In the genomic region with DNA sequence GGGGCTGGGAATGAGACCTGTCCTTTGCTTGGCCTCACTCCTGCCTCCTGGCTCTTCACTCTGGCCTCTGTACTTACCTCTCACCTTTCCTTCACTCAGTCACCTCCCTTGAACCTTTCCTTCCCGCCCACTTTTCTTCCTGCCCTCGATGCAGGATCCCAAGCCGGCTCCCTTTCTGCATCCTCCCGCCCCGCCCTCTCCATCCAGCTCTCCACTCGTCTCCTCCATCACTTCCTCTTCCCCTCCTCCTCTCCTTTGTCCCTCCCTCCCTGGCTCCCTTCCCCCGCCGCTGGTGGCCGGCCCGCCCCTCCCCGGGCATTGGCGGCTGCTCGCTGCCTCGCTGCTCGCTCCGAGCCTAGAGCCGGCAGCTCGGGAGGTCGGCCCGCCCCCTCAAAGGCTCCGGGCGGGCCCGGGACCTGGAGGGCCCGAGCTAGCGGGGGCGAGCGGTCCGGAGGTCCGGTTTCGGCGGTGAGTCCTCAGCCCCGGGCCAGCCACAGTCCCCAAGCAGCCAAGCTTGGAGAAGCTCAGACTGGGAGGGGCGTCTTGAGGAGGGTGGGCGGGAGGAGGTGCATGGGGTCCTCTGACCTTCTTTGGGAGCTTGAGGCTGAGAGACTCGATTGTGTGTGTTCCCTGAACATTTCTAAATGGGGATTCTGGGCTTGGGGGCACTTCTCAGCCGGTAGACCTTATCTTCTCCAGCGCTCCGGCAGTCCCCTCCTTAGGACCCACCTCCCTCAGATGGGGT, we compare ENCODE assay signal across 8 cellular contexts. TPM values are rescaled to one million over a fixed set of nuclear protein-coding genes. Genes with fewer than 3 reads are reported as not detected.
DNase-seq lines count a peak whose midpoint lies in the region; ATAC-seq lines count a peak whose summit lies in the region.

No MANE protein-coding gene starts in this region.

- no peaks in the 10 kb centered on the region for H3K9me3 Mint-ChIP-seq in CD8-positive, alpha-beta memory T cell

- H3K4me3 ChIP-seq in CD8-positive, alpha-beta memory T cell (ENCODE audit: low read length), result no peak overlapping the region

- CTCF ChIA-PET in CD8-positive, alpha-beta memory T cell (lab: Charles Lee), result interaction anchor here (1.0 to 2.6 kb wide), 4 partner anchors 9 to 38 kb away, joined by 3 to 7 read pairs (median 5); no protein-coding TSS in a partner anchor

- intact Hi-C loops in cardiac septum (cut with DNase I), result no loop called here

- H3K9me3 ChIP-seq in CD8-positive, alpha-beta memory T cell (ENCODE audit: low read length), result no peaks in the 10 kb centered on the region

- peaks cover 11 to 18% of the 10 kb centered on the region in 2 donors for H3K27me3 Mint-ChIP-seq in CD8-positive, alpha-beta memory T cell

- POLR2A ChIA-PET in CD8-positive, alpha-beta memory T cell (lab: Charles Lee), result interaction anchor here (0.7 kb wide), 1 partner anchor 10 kb away, joined by 3 read pairs; no protein-coding TSS in a partner anchor

- DNase-seq in CD8-positive, alpha-beta memory T cell, result peak in 1 of 5 donors; percentile 11
- DNase-seq in KBM-7, result peak; percentile 72
- peak; percentile 93 for DNase-seq in OCI-M1 (lab: John Stamatoyannopoulos, UW)
- DNase-seq in amygdala (lab: John Stamatoyannopoulos, UW), result peak in 53 of 56 donors; percentile 38 to 92 (median 81)
- peak; percentile 94 for DNase-seq in cardiac septum (ENCODE audit: low spot score)
- peak; percentile 80 for DNase-seq in occipital lobe (lab: John Stamatoyannopoulos, UW)

- H3K4me1 ChIP-seq in CD8-positive, alpha-beta memory T cell (ENCODE audit: insufficient read depth, low read length), result peaks cover 8% of the 10 kb centered on the region

- peaks cover 0 to 3% (median 2%) of the 10 kb centered on the region in 3 donors for H3K36me3 Mint-ChIP-seq in CD8-positive, alpha-beta memory T cell

- peak overlapping the region in 6 of 7 donors; percentile 26 to 84 (median 68) for H3K4me3 Mint-ChIP-seq in CD8-positive, alpha-beta memory T cell

- in situ Hi-C loops in KBM-7 (cut with MboI; ENCODE audit: low pct_unique_long_range_greater_than_20kb, low sequenced_read_pairs), result no loop called here

- no peaks in the 10 kb centered on the region for H3K36me3 ChIP-seq in CD8-positive, alpha-beta memory T cell (ENCODE audit: insufficient read depth, low read length)

- peak overlapping the region in 2 of 8 donors; percentile 32 to 83 for H3K27ac Mint-ChIP-seq in CD8-positive, alpha-beta memory T cell

- ATAC-seq in GM19452 (IDR thresholded peaks at IDR 0.05; ENCODE audit: unreplicated experiment), result no peak
- no peak for ATAC-seq in HG02588 (IDR thresholded peaks at IDR 0.05; ENCODE audit: unreplicated experiment)

- H3K4me1 Mint-ChIP-seq in CD8-positive, alpha-beta memory T cell, result peaks cover 8 to 14% (median 13%) of the 10 kb centered on the region in 3 donors

- H3K27me3 ChIP-seq in CD8-positive, alpha-beta memory T cell (ENCODE audit: insufficient read depth, low read length, poor library complexity, severe bottlenecking), result peaks cover 5% of the 10 kb centered on the region

- H3K27ac ChIP-seq in CD8-positive, alpha-beta memory T cell (ENCODE audit: low read depth, low read length), result peak overlapping the region; percentile 33

RNA-seq across cellular contexts. Expression of gene PHLDB1, which starts 13.8 kb away (rescaled TPM):
- total RNA-seq in CD8-positive, alpha-beta memory T cell, result 1 to 10 TPM; 1.9 to 2.4 TPM
- 0.82 TPM for polyA plus RNA-seq in CD8-positive, alpha-beta memory T cell
- 155 TPM for total RNA-seq in cardiac septum
- 65.8 TPM for total RNA-seq in occipital lobe

RNA-seq across cellular contexts. Expression of gene ARCN1, which starts 49.0 kb away (rescaled TPM):
- 100 to 1,000 TPM; 149 to 154 TPM for total RNA-seq in CD8-positive, alpha-beta memory T cell
- 148 TPM for polyA plus RNA-seq in CD8-positive, alpha-beta memory T cell
- total RNA-seq in cardiac septum, result 118 TPM
- 73.9 TPM for total RNA-seq in occipital lobe

RNA-seq across cellular contexts. Expression of gene IFT46, which starts 55.5 kb away (rescaled TPM):
- total RNA-seq in CD8-positive, alpha-beta memory T cell, result 10 to 100 TPM; 29.5 to 30.1 TPM
- polyA plus RNA-seq in CD8-positive, alpha-beta memory T cell, result 7.4 TPM
- total RNA-seq in cardiac septum (24.0 TPM), occipital lobe (51.9 TPM)

RNA-seq across cellular contexts. Expression of gene TREH, which starts 58.2 kb away (rescaled TPM):
- total RNA-seq in CD8-positive, alpha-beta memory T cell, result not detected
- polyA plus RNA-seq in CD8-positive, alpha-beta memory T cell, result not detected
- total RNA-seq in cardiac septum (not detected), occipital lobe (not detected)

Comparison
In these comparisons a context has a peak if more than half of its experiments do, and no peak if none do; other contexts are left out.
1. RNA of gene PHLDB1, which starts 13.8 kb away (total RNA-seq): 155 TPM in cardiac septum (single experiment) and 65.8 TPM in occipital lobe (single experiment); 1.9 to 2.4 TPM in CD8-positive, alpha-beta memory T cell; every median in the first group is over 10 times any median in the second.